In genomic region chrX:31301203-31301602, GRCh38 we compare ENCODE assay signal across 1 cellular context.
TF ChIP-seq lines count a peak whose summit lies in the region.

No MANE protein-coding gene starts in this region.

TF ChIP-seq in HepG2, 621 proteins besides CTCF, POLR2A, EP300 and RAD21 (continued from another document):
- TF ChIP-seq ZBTB40 (IDR thresholded peaks at IDR 0.05) (no peak), ZBTB40 (CRISPR knock-in tag; IDR thresholded peaks at IDR 0.05) (no peak), ZNF598 (CRISPR knock-in tag; IDR thresholded peaks at IDR 0.05; ENCODE audit: borderline replicate concordance) (no peak), ZZZ3 (CRISPR knock-in tag; IDR thresholded peaks at IDR 0.05; ENCODE audit: borderline replicate concordance) (no peak), PAWR (CRISPR knock-in tag; IDR thresholded peaks at IDR 0.05; ENCODE audit: borderline replicate concordance) (no peak)
